20 cellular contexts compared by ENCODE assay signal in genomic region chr1:27410709-27411108, GRCh38. TPM values are rescaled to one million over a fixed set of nuclear protein-coding genes. Genes with fewer than 3 reads are reported as not detected.
DNase-seq lines count a peak whose midpoint lies in the region; ATAC-seq lines count a peak whose summit lies in the region.
"Had no signal": no experiment of that assay in that cellular context is flagged by ENCODE, and none has a peak within 500 bp of the region (broad histone marks: within the 10 kb centered on the region; RNA-seq: fewer than 3 reads in every experiment).

No MANE protein-coding gene starts in this region.

- peaks cover 0 to 3% (median 2%) of the 10 kb centered on the region in 3 donors for H3K4me1 Mint-ChIP-seq in CD8-positive, alpha-beta memory T cell
- peaks cover 2% of the 10 kb centered on the region for H3K4me1 Mint-ChIP-seq in activated T-helper 2 cell treated with anti-CD3 and anti-CD28 coated beads, Interferon-gamma antibody, Interleukin-2, Interleukin-4, amounts not matched to agents 10 μg/mL and 5 μg/mL and 100 μg/mL, durations not matched to agents 14 hours and 24 hours and 36 hours (ENCODE audit: low read depth)
- H3K4me1 Mint-ChIP-seq in naive B cell = peaks cover 24 to 48% (median 34%) of the 10 kb centered on the region in 3 donors

- peaks cover 9 to 87% (median 19%) of the 10 kb centered on the region in 3 donors for H3K36me3 Mint-ChIP-seq in CD8-positive, alpha-beta memory T cell
- peaks cover 73% of the 10 kb centered on the region for H3K36me3 Mint-ChIP-seq in activated T-helper 2 cell treated with anti-CD3 and anti-CD28 coated beads, Interferon-gamma antibody, Interleukin-2, Interleukin-4, amounts not matched to agents 10 μg/mL and 5 μg/mL and 100 μg/mL, durations not matched to agents 14 hours and 24 hours and 36 hours (ENCODE audit: low read depth)
- peaks cover 15 to 16% of the 10 kb centered on the region in 2 donors for H3K36me3 Mint-ChIP-seq in naive B cell

- H3K9me3 ChIP-seq in CD8-positive, alpha-beta memory T cell (ENCODE audit: low read length) = no peaks in the 10 kb centered on the region
- H3K9me3 ChIP-seq: BE2C, MG63 had no signal

- H3K4me3 Mint-ChIP-seq in CD8-positive, alpha-beta memory T cell = no peak overlapping the region
- H3K4me3 Mint-ChIP-seq in activated T-helper 2 cell treated with anti-CD3 and anti-CD28 coated beads, Interferon-gamma antibody, Interleukin-2, Interleukin-4, amounts not matched to agents 10 μg/mL and 5 μg/mL and 100 μg/mL, durations not matched to agents 14 hours and 24 hours and 36 hours (ENCODE audit: low read depth) = no peak overlapping the region
- no peak overlapping the region for H3K4me3 Mint-ChIP-seq in naive B cell

- H3K4me3 ChIP-seq in CD8-positive, alpha-beta memory T cell (ENCODE audit: low read length) = no peak overlapping the region
- H3K4me3 ChIP-seq: MG63 had no signal

- H3K27ac Mint-ChIP-seq in CD8-positive, alpha-beta memory T cell = peak overlapping the region in 6 of 8 donors; percentile 29 to 66 (median 55)
- H3K27ac Mint-ChIP-seq in activated T-helper 2 cell treated with anti-CD3 and anti-CD28 coated beads, Interferon-gamma antibody, Interleukin-2, Interleukin-4, amounts not matched to agents 10 μg/mL and 5 μg/mL and 100 μg/mL, durations not matched to agents 14 hours and 24 hours and 36 hours = peak overlapping the region; percentile 5
- H3K27ac Mint-ChIP-seq in naive B cell = peak overlapping the region in 5 of 6 donors; percentile 26 to 92 (median 49)

- CTCF ChIA-PET in CD8-positive, alpha-beta memory T cell (lab: Charles Lee) = interaction anchor here (0.6 to 1.5 kb wide), 4 partner anchors 10 to 252 kb away, joined by 3 read pairs; no protein-coding TSS in a partner anchor

- ATAC-seq in naive B cell (ENCODE audit: low read depth in 2 of 2) = no peak
- ATAC-seq: Panc1 had no signal

- no peaks in the 10 kb centered on the region for H3K27me3 Mint-ChIP-seq in CD8-positive, alpha-beta memory T cell
- H3K27me3 Mint-ChIP-seq in activated T-helper 2 cell treated with anti-CD3 and anti-CD28 coated beads, Interferon-gamma antibody, Interleukin-2, Interleukin-4, amounts not matched to agents 10 μg/mL and 5 μg/mL and 100 μg/mL, durations not matched to agents 14 hours and 24 hours and 36 hours (ENCODE audit: low read depth) = no peaks in the 10 kb centered on the region
- H3K27me3 Mint-ChIP-seq in naive B cell = no peaks in the 10 kb centered on the region

- DNase-seq in CD8-positive, alpha-beta memory T cell = no peak
- DNase-seq in NCI-H82 (lab: John Stamatoyannopoulos, UW) = peak; percentile 85
- no peak for DNase-seq in activated T-helper 2 cell treated with anti-CD3 and anti-CD28 coated beads, Interferon-gamma antibody, Interleukin-2, Interleukin-4, amounts not matched to agents 10 μg/mL and 5 μg/mL and 100 μg/mL, durations not matched to agents 14 hours and 24 hours and 36 hours (ENCODE audit: low spot score)
- DNase-seq in naive B cell = no peak
- DNase-seq in stimulated activated CD4-positive, alpha-beta T cell treated with anti-CD3 and anti-CD28 coated beads, Interleukin-2, amount 100 ng/mL, for 24 hours = no peak
- DNase-seq in cardiac septum (ENCODE audit: low spot score) = no peak
- DNase-seq in activated gamma-delta T cell treated with Interleukin-2 at 50 U/mL for 16 hours = no peak
- no peak for DNase-seq in nucleus accumbens (lab: John Stamatoyannopoulos, UW)
- DNase-seq: BE2C, DMS 273 treated with DMSO at 0.1 percent for 48 hours, H7, MG63, NCI-H1092 treated with DMSO at 0.1 percent for 48 hours, NCI-H1694, NCI-H2107, NCI-H69, SHP77 treated with DMSO at 0.1 percent for 48 hours had no signal

- peaks cover 59% of the 10 kb centered on the region for H3K36me3 ChIP-seq in CD8-positive, alpha-beta memory T cell (ENCODE audit: insufficient read depth, low read length)
- H3K36me3 ChIP-seq: BE2C had no signal

- POLR2A ChIA-PET in CD8-positive, alpha-beta memory T cell (lab: Charles Lee) = no interaction called here

- H3K4me1 ChIP-seq in CD8-positive, alpha-beta memory T cell (ENCODE audit: insufficient read depth, low read length) = no peaks in the 10 kb centered on the region
- H3K4me1 ChIP-seq: BE2C had no signal

- no peaks in the 10 kb centered on the region for H3K9me3 Mint-ChIP-seq in CD8-positive, alpha-beta memory T cell
- no peaks in the 10 kb centered on the region for H3K9me3 Mint-ChIP-seq in activated T-helper 2 cell treated with anti-CD3 and anti-CD28 coated beads, Interferon-gamma antibody, Interleukin-2, Interleukin-4, amounts not matched to agents 10 μg/mL and 5 μg/mL and 100 μg/mL, durations not matched to agents 14 hours and 24 hours and 36 hours
- no peaks in the 10 kb centered on the region for H3K9me3 Mint-ChIP-seq in naive B cell

- intact Hi-C loops in activated T-helper 2 cell treated with anti-CD3 and anti-CD28 coated beads, Interferon-gamma antibody, Interleukin-2, Interleukin-4, amounts not matched to agents 10 μg/mL and 5 μg/mL and 100 μg/mL, durations not matched to agents 14 hours and 24 hours and 36 hours (cut with micrococcal nuclease) = no loop called here
- intact Hi-C loops in cardiac septum (cut with DNase I) = no loop called here

- no peaks in the 10 kb centered on the region for H3K27me3 ChIP-seq in CD8-positive, alpha-beta memory T cell (ENCODE audit: insufficient read depth, low read length, poor library complexity, severe bottlenecking)
- H3K27me3 ChIP-seq: BE2C, MG63 had no signal

- H3K27ac ChIP-seq in CD8-positive, alpha-beta memory T cell (ENCODE audit: low read depth, low read length) = no peak overlapping the region
- H3K27ac ChIP-seq: KMS-11 had no signal

RNA-seq across cellular contexts. Expression of gene GPR3, which starts 18.3 kb away (rescaled TPM):
- 1 to 10 TPM; 3.3 to 3.9 TPM for total RNA-seq in CD8-positive, alpha-beta memory T cell
- not detected for polyA plus RNA-seq in CD8-positive, alpha-beta memory T cell
- total RNA-seq in activated T-helper 2 cell treated with anti-CD3 and anti-CD28 coated beads, Interferon-gamma antibody, Interleukin-2, Interleukin-4, amounts not matched to agents 10 μg/mL and 5 μg/mL and 100 μg/mL, durations not matched to agents 14 hours and 24 hours and 36 hours = 3.7 and 3.9 TPM in 2 replicates
- polyA plus RNA-seq in naive B cell (ENCODE audit: low read depth in 6 of 6) = under 1 TPM in 4 of 6 donors, not detected in 2; 0.12 to 0.64 (median 0.35) TPM
- 2.3 TPM for total RNA-seq in cardiac septum

RNA-seq across cellular contexts. Expression of gene CD164L2, which starts 27.6 kb away (rescaled TPM):
- not detected for total RNA-seq in CD8-positive, alpha-beta memory T cell
- polyA plus RNA-seq in CD8-positive, alpha-beta memory T cell = not detected
- total RNA-seq in activated T-helper 2 cell treated with anti-CD3 and anti-CD28 coated beads, Interferon-gamma antibody, Interleukin-2, Interleukin-4, amounts not matched to agents 10 μg/mL and 5 μg/mL and 100 μg/mL, durations not matched to agents 14 hours and 24 hours and 36 hours = not detected in 2 replicates
- polyA plus RNA-seq in naive B cell (ENCODE audit: low read depth in 6 of 6) = not detected
- total RNA-seq in cardiac septum = not detected
- total RNA-seq: Daoy had no signal

RNA-seq across cellular contexts. Expression of gene FCN3, which starts 36.1 kb away (rescaled TPM):
- not detected for total RNA-seq in CD8-positive, alpha-beta memory T cell
- polyA plus RNA-seq in CD8-positive, alpha-beta memory T cell = not detected
- total RNA-seq in activated T-helper 2 cell treated with anti-CD3 and anti-CD28 coated beads, Interferon-gamma antibody, Interleukin-2, Interleukin-4, amounts not matched to agents 10 μg/mL and 5 μg/mL and 100 μg/mL, durations not matched to agents 14 hours and 24 hours and 36 hours = not detected in 2 replicates
- polyA plus RNA-seq in naive B cell (ENCODE audit: low read depth in 6 of 6) = not detected
- total RNA-seq in cardiac septum = 32.2 TPM
- total RNA-seq: Daoy had no signal

RNA-seq across cellular contexts. Expression of gene MAP3K6, which starts 43.9 kb away (rescaled TPM):
- total RNA-seq in CD8-positive, alpha-beta memory T cell = 1 to 10 TPM; 6.9 to 7.1 TPM
- polyA plus RNA-seq in CD8-positive, alpha-beta memory T cell = 6.0 TPM
- total RNA-seq in activated T-helper 2 cell treated with anti-CD3 and anti-CD28 coated beads, Interferon-gamma antibody, Interleukin-2, Interleukin-4, amounts not matched to agents 10 μg/mL and 5 μg/mL and 100 μg/mL, durations not matched to agents 14 hours and 24 hours and 36 hours = 15.8 and 22.0 TPM in 2 replicates
- polyA plus RNA-seq in naive B cell (ENCODE audit: low read depth in 6 of 6) = 1 to 10 TPM in 4 of 6 donors, under 1 TPM in 1, not detected in 1; 0.80 to 2.7 (median 2.0) TPM
- 53.1 TPM for total RNA-seq in cardiac septum

Comparison
In these comparisons a context has a peak if more than half of its experiments do, and no peak if none do; other contexts are left out.
1. H3K27ac Mint-ChIP-seq: peak in every context shown above with its lines; median percentile 55 in CD8-positive, alpha-beta memory T cell; 49 in naive B cell; 5 in activated T-helper 2 cell treated with anti-CD3 and anti-CD28 coated beads, Interferon-gamma antibody, Interleukin-2, Interleukin-4, amounts not matched to agents 10 μg/mL and 5 μg/mL and 100 μg/mL, durations not matched to agents 14 hours and 24 hours and 36 hours.
2. RNA of gene FCN3, which starts 36.1 kb away (total RNA-seq): 32.2 TPM in cardiac septum (single experiment); not detected in CD8-positive, alpha-beta memory T cell and not detected in activated T-helper 2 cell treated with anti-CD3 and anti-CD28 coated beads, Interferon-gamma antibody, Interleukin-2, Interleukin-4, amounts not matched to agents 10 μg/mL and 5 μg/mL and 100 μg/mL, durations not matched to agents 14 hours and 24 hours and 36 hours; every median in the first group is over 10 times any median in the second.